In genomic region chr3:181554233-181554765, GRCh38 we compare ENCODE assay signal across 26 cellular contexts.
"Had no signal": no experiment of that assay in that cellular context is flagged by ENCODE, and none has a peak within 500 bp of the region (broad histone marks: within the 10 kb centered on the region; RNA-seq: fewer than 3 reads in every experiment).

No MANE protein-coding gene starts in this region.

- H3K27ac ChIP-seq: brain microvascular endothelial cell, KMS-11, SJCRH30, SK-N-MC had no signal

- H3K9me3 ChIP-seq: SJCRH30 had no signal

- H3K4me3 ChIP-seq: SJCRH30, SK-N-MC had no signal

- H3K4me1 ChIP-seq: SJCRH30 had no signal

- H3K27me3 ChIP-seq: brain microvascular endothelial cell, SJCRH30 had no signal

- DNase-seq: activated CD4-positive, alpha-beta T cell treated with anti-CD3 and anti-CD28 coated beads, Interleukin-2, amount 10 ng/mL, durations not matched to agents 24 days and 14 days; activated CD4-positive, alpha-beta T cell treated with anti-CD3 and anti-CD28 coated beads, Interleukin-2, amount 50 U/mL, for 4 hours; activated CD8-positive, alpha-beta T cell treated with anti-CD3 and anti-CD28 coated beads for 36 hours; activated effector memory CD4-positive, alpha-beta T cell treated with anti-CD3 and anti-CD28 coated beads, Interleukin-2, amount 50 U/mL, for 16 hours; activated naive CD4-positive, alpha-beta T cell; activated naive CD4-positive, alpha-beta T cell treated with anti-CD3 and anti-CD28 coated beads, Interleukin-2, amount 50 U/mL, for 16 hours; activated naive CD8-positive, alpha-beta T cell treated with anti-CD3 and anti-CD28 coated beads for 36 hours; activated T-cell treated with anti-CD3 and anti-CD28 coated beads, Interleukin-2, amount 50 U/mL, for 1 hour; activated T-cell treated with anti-CD3 and anti-CD28 coated beads, Interleukin-2, amount 50 U/mL, for 72 hours; amniotic stem cell; aorta; brain microvascular endothelial cell; MM.1S; MV-4-11; NCI-H1092; NCI-H1436 treated with DMSO at 0.1 percent for 48 hours; NCI-H1694 treated with DMSO at 0.1 percent for 48 hours; NCI-H2029; NCI-H345; NCI-H524 treated with DMSO at 0.1 percent for 48 hours; PC-3; SHP77; SJCRH30 had no signal

- H3K4me2 ChIP-seq: KMS-11 had no signal

- H3K36me3 ChIP-seq: brain microvascular endothelial cell, SJCRH30 had no signal

- H3K9ac ChIP-seq: KMS-11 had no signal

- ATAC-seq: activated CD8-positive, alpha-beta T cell treated with anti-CD3 and anti-CD28 coated beads for 36 hours; activated T-cell treated with anti-CD3 and anti-CD28 coated beads, Interleukin-2, amount 50 U/mL, for 72 hours; activated T-helper 17 cell treated with anti-CD3 and anti-CD28 coated beads, Interleukin-2, amount 50 U/mL, for 72 hours; PC-3 had no signal
